Comparison of ENCODE assay signal across 11 cellular contexts in the genomic region with DNA sequence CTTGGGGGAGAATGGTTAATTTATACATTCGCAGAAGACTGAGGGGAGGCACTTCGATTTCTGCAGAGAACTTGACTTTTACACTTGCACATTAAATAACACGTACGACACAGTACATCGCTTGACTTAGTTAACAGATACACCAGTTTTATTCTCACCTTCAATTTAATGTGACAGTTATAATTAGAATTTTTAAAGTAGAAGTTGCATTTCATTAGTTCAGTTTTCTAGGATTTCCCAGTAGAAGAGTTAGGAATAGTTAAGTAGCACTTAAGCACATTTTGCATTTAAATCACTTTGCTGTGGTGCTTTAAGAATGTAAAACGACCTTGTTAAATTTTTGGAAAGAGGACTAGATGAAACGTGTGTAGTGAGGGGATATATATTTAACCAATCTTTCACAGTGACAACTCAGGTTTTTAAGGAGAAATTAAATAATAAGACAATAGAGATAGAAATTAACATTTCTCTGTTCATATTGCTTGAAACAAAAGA. TPM values are rescaled to one million over a fixed set of nuclear protein-coding genes. Genes with fewer than 3 reads are reported as not detected.
DNase-seq lines count a peak whose midpoint lies in the region; ATAC-seq and TF ChIP-seq lines count a peak whose summit lies in the region.
"Had no signal": no experiment of that assay in that cellular context is flagged by ENCODE, and none has a peak within 500 bp of the region (broad histone marks: within the 10 kb centered on the region; RNA-seq: fewer than 3 reads in every experiment).

No MANE protein-coding gene starts in this region.

- H4K20me1 ChIP-seq in MM.1S (ENCODE audit: insufficient read depth, low read length): no peaks in the 10 kb centered on the region

- H3K9ac ChIP-seq in MM.1S (ENCODE audit: low read length) (peak overlapping the region; percentile 87; the same call in 1 of the 2 replicates), endocrine pancreas (ENCODE audit: control insufficient read depth, insufficient read depth, low read length) (no peak overlapping the region)

- H3K4me3 Mint-ChIP-seq in T-helper 2 cell treated with Interferon-gamma antibody and Interleukin-4, amounts not matched to agents 5 μg/mL and 100 μg/mL, for 36 hours: peak overlapping the region; percentile 82
- H3K4me3 Mint-ChIP-seq in osteocyte (ENCODE audit: unreplicated experiment): peak overlapping the region; percentile 77

- H3K9me3 ChIP-seq in MM.1S (replicated peaks; ENCODE audit: insufficient read depth, low read length): no peaks in the 10 kb centered on the region
- no peaks in the 10 kb centered on the region for H3K9me3 ChIP-seq in endocrine pancreas (ENCODE audit: control insufficient read depth, low read length)
- H3K9me3 ChIP-seq: upper lobe of left lung had no signal

- no peak for DNase-seq in T-helper 2 cell treated with Interferon-gamma antibody and Interleukin-4, amounts not matched to agents 5 μg/mL and 100 μg/mL, for 36 hours (ENCODE audit: low spot score)
- no peak for DNase-seq in T-helper 2 cell
- no peak for DNase-seq in MM.1S
- DNase-seq in osteocyte (ENCODE audit: extremely low spot score, unreplicated experiment): no peak
- no peak for DNase-seq in NCI-H1105 (lab: John Stamatoyannopoulos, UW)
- DNase-seq in left lobe of liver (ENCODE audit: low spot score): no peak
- DNase-seq: cortex of kidney, hippocampal formation had no signal

- H3K4me2 ChIP-seq in MM.1S (ENCODE audit: low read depth, low read length): peak overlapping the region; percentile 97

- peaks cover 24% of the 10 kb centered on the region for H3F3A ChIP-seq in MM.1S (ENCODE audit: insufficient read depth, low read length)

- TF ChIP-seq CTCF in MM.1S (IDR thresholded peaks at IDR 0.05; ENCODE audit: low read length) (no peak), osteocyte (IDR thresholded peaks at IDR 0.05) (no peak)

- H3K9me2 ChIP-seq in MM.1S (replicated peaks; ENCODE audit: insufficient read depth, low read length): no peaks in the 10 kb centered on the region

- peaks cover 13% of the 10 kb centered on the region for H3K27me3 Mint-ChIP-seq in T-helper 2 cell treated with Interferon-gamma antibody and Interleukin-4, amounts not matched to agents 5 μg/mL and 100 μg/mL, for 36 hours (ENCODE audit: low read depth)
- H3K27me3 Mint-ChIP-seq in osteocyte (ENCODE audit: unreplicated experiment): peaks cover 13% of the 10 kb centered on the region

- peak overlapping the region; percentile 85; the same call in 1 of the 2 replicates for H2AFZ ChIP-seq in MM.1S (ENCODE audit: low read length)

- H3K79me2 ChIP-seq in MM.1S (ENCODE audit: low read length): peaks cover 15% of the 10 kb centered on the region

- H3K27ac ChIP-seq in MM.1S (ENCODE audit: low read length): peak overlapping the region; percentile 92; the same call in 1 of the 2 replicates

- peak overlapping the region; percentile 70 for H3K4me3 ChIP-seq in MM.1S (ENCODE audit: low read length)
- H3K4me3 ChIP-seq in endocrine pancreas (ENCODE audit: control insufficient read depth, insufficient read depth, low read length): peak overlapping the region; percentile 77

- no peak overlapping the region for H3K27ac Mint-ChIP-seq in T-helper 2 cell treated with Interferon-gamma antibody and Interleukin-4, amounts not matched to agents 5 μg/mL and 100 μg/mL, for 36 hours
- no peak overlapping the region for H3K27ac Mint-ChIP-seq in osteocyte (ENCODE audit: unreplicated experiment)

- H3K27me3 ChIP-seq in MM.1S (replicated peaks; ENCODE audit: insufficient read depth, low read length) (no peaks in the 10 kb centered on the region), endocrine pancreas (ENCODE audit: control insufficient read depth, insufficient read depth, low read length) (no peaks in the 10 kb centered on the region)

- peaks cover 12% of the 10 kb centered on the region for H3K4me1 Mint-ChIP-seq in T-helper 2 cell treated with Interferon-gamma antibody and Interleukin-4, amounts not matched to agents 5 μg/mL and 100 μg/mL, for 36 hours (ENCODE audit: low read depth)
- peaks cover 20% of the 10 kb centered on the region for H3K4me1 Mint-ChIP-seq in osteocyte (ENCODE audit: unreplicated experiment)

- no peaks in the 10 kb centered on the region for H3K9me3 Mint-ChIP-seq in T-helper 2 cell treated with Interferon-gamma antibody and Interleukin-4, amounts not matched to agents 5 μg/mL and 100 μg/mL, for 36 hours
- H3K9me3 Mint-ChIP-seq in osteocyte (ENCODE audit: unreplicated experiment): no peaks in the 10 kb centered on the region

- no peaks in the 10 kb centered on the region for H3K36me3 Mint-ChIP-seq in T-helper 2 cell treated with Interferon-gamma antibody and Interleukin-4, amounts not matched to agents 5 μg/mL and 100 μg/mL, for 36 hours (ENCODE audit: low read depth)
- no peaks in the 10 kb centered on the region for H3K36me3 Mint-ChIP-seq in osteocyte (ENCODE audit: unreplicated experiment)

- H3K4me1 ChIP-seq in MM.1S (ENCODE audit: low read length): peaks cover 20% of the 10 kb centered on the region
- H3K4me1 ChIP-seq in endocrine pancreas (ENCODE audit: control insufficient read depth, insufficient read depth, low read length): peaks cover 5% of the 10 kb centered on the region

- H3K36me3 ChIP-seq in MM.1S (replicated peaks; ENCODE audit: insufficient read depth, low read length) (no peaks in the 10 kb centered on the region), endocrine pancreas (ENCODE audit: control insufficient read depth, insufficient read depth, low read length) (no peaks in the 10 kb centered on the region)
- H3K36me3 ChIP-seq: upper lobe of left lung had no signal

- ATAC-seq in HG02938 (IDR thresholded peaks at IDR 0.05; ENCODE audit: unreplicated experiment) (no peak), left lobe of liver (no peak)

RNA-seq across cellular contexts. Expression of gene BEND3, which starts 1.7 kb away (rescaled TPM):
- total RNA-seq in osteocyte (4.4 and 4.5 TPM in 2 replicates), left lobe of liver (0.75 TPM)
